ENCODE assay signal across 1 cellular context in the genomic region with DNA sequence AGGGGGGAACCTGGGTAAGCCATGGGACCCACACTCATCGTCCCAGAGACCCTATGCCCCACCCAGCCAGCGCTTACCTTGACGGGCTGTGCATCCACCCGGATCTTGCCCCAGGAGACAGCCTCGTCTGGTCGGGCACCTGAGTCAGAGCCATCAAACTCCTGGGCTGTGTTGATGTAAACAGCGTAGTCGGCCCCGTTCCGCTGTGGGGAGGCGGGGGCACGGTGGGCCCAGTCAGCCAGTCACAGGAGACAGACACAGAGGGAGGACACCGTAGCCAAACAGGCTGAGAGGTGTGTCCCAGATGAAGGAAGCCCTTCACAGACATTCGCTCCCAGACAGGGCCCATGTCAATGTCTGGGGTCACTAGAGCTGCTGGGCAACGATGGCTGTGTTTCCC.
TF ChIP-seq lines count a peak whose summit lies in the region.

No MANE protein-coding gene starts in this region.

TF ChIP-seq in WTC11, 78 proteins besides CTCF, POLR2A, EP300 and RAD21:
- TF ChIP-seq, protein P1, sequence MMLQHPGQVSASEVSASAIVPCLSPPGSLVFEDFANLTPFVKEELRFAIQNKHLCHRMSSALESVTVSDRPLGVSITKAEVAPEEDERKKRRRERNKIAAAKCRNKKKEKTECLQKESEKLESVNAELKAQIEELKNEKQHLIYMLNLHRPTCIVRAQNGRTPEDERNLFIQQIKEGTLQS (CRISPR knock-in tag; conservative IDR thresholded peaks at IDR 0.05) = 0 out of 2 replicates have a peak, but pooled peaks have one; percentile 19
- TF ChIP-seq ZBTB21 (CRISPR knock-in tag; IDR thresholded peaks at IDR 0.05; ENCODE audit: borderline replicate concordance) = no peak
- TF ChIP-seq, protein P2, sequence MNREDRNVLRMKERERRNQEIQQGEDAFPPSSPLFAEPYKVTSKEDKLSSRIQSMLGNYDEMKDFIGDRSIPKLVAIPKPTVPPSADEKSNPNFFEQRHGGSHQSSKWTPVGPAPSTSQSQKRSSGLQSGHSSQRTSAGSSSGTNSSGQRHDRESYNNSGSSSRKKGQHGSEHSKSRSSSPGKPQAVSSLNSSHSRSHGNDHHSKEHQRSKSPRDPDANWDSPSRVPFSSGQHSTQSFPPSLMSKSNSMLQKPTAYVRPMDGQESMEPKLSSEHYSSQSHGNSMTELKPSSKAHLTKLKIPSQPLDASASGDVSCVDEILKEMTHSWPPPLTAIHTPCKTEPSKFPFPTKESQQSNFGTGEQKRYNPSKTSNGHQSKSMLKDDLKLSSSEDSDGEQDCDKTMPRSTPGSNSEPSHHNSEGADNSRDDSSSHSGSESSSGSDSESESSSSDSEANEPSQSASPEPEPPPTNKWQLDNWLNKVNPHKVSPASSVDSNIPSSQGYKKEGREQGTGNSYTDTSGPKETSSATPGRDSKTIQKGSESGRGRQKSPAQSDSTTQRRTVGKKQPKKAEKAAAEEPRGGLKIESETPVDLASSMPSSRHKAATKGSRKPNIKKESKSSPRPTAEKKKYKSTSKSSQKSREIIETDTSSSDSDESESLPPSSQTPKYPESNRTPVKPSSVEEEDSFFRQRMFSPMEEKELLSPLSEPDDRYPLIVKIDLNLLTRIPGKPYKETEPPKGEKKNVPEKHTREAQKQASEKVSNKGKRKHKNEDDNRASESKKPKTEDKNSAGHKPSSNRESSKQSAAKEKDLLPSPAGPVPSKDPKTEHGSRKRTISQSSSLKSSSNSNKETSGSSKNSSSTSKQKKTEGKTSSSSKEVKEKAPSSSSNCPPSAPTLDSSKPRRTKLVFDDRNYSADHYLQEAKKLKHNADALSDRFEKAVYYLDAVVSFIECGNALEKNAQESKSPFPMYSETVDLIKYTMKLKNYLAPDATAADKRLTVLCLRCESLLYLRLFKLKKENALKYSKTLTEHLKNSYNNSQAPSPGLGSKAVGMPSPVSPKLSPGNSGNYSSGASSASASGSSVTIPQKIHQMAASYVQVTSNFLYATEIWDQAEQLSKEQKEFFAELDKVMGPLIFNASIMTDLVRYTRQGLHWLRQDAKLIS (CRISPR knock-in tag; IDR thresholded peaks at IDR 0.05; ENCODE audit: borderline replicate concordance) = no peak
- TF ChIP-seq, protein P3, sequence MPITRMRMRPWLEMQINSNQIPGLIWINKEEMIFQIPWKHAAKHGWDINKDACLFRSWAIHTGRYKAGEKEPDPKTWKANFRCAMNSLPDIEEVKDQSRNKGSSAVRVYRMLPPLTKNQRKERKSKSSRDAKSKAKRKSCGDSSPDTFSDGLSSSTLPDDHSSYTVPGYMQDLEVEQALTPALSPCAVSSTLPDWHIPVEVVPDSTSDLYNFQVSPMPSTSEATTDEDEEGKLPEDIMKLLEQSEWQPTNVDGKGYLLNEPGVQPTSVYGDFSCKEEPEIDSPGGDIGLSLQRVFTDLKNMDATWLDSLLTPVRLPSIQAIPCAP (CRISPR knock-in tag; IDR thresholded peaks at IDR 0.05) = no peak
- TF ChIP-seq JUN (CRISPR knock-in tag; IDR thresholded peaks at IDR 0.05) = no peak
- no peak for TF ChIP-seq TEAD4 (CRISPR knock-in tag; IDR thresholded peaks at IDR 0.05)
- no peak for TF ChIP-seq ZNF671 (CRISPR knock-in tag; IDR thresholded peaks at IDR 0.05)
